ENCODE assay signal across 2 cellular contexts in genomic region chr2:219028996-219029828, GRCh38.
TF ChIP-seq lines count a peak whose summit lies in the region.

No MANE protein-coding gene starts in this region.

TF ChIP-seq in HCT116, 20 proteins besides CTCF, POLR2A, EP300 and RAD21:
- TF ChIP-seq SP1 (IDR thresholded peaks at IDR 0.05; ENCODE audit: low read depth), result no peak
TF ChIP-seq in HCT116: peak in this region for 0.

TF ChIP-seq in K562, 482 proteins besides CTCF, POLR2A, EP300 and RAD21:
- TF ChIP-seq ZNF395 (CRISPR knock-in tag; IDR thresholded peaks at IDR 0.05) (no peak), SIX5 (IDR thresholded peaks at IDR 0.05; ENCODE audit: borderline replicate concordance in 1 of 2, insufficient read depth in 1 of 2, low read depth in 1 of 2, low read length in 2 of 2) (no peak), MTA3 (IDR thresholded peaks at IDR 0.05; ENCODE audit: borderline replicate concordance) (no peak), ZNF134 (CRISPR knock-in tag; conservative IDR thresholded peaks at IDR 0.05) (no peak), RBM17 (IDR thresholded peaks at IDR 0.05; ENCODE audit: borderline replicate concordance, low read depth, low read length) (no peak)
